ENCODE assay signal across 8 cellular contexts in genomic region chr9:94316236-94316635, GRCh38. TPM values are rescaled to one million over a fixed set of nuclear protein-coding genes. Genes with fewer than 3 reads are reported as not detected.
"Had no signal": no experiment of that assay in that cellular context is flagged by ENCODE, and none has a peak within 500 bp of the region (broad histone marks: within the 10 kb centered on the region; RNA-seq: fewer than 3 reads in every experiment).

No MANE protein-coding gene starts in this region.

RNA-seq across cellular contexts. Expression of gene NUTM2F, which starts 12.2 kb away (rescaled TPM):
- total RNA-seq: activated naive CD4-positive, alpha-beta T cell treated with anti-CD3 and anti-CD28 coated beads for 36 hours; activated T-helper 2 cell treated with anti-CD3 and anti-CD28 coated beads, Interferon-gamma antibody, Interleukin-2, Interleukin-4, amounts not matched to agents 10 μg/mL and 5 μg/mL and 100 μg/mL, durations not matched to agents 14 hours and 24 hours and 36 hours; adrenal gland; gastrocnemius medialis; heart left ventricle; lower leg skin; mesenteric fat pad; subcutaneous adipose tissue had no signal
